In genomic region chr3:49140080-49140479, GRCh38 we compare ENCODE assay signal across 28 cellular contexts. TPM values are rescaled to one million over a fixed set of nuclear protein-coding genes. Genes with fewer than 3 reads are reported as not detected.
"Had no signal": no experiment of that assay in that cellular context is flagged by ENCODE, and none has a peak within 500 bp of the region (broad histone marks: within the 10 kb centered on the region; RNA-seq: fewer than 3 reads in every experiment).

No MANE protein-coding gene starts in this region.

- H3K27me3 ChIP-seq: heart right ventricle, hepatocyte, ovary, sigmoid colon, testis, upper lobe of right lung, uterus had no signal

- H2AFZ ChIP-seq: hepatocyte had no signal

- H3K27ac ChIP-seq: heart right ventricle, hepatocyte, left ventricle myocardium inferior, ovary, prostate gland, sigmoid colon, stomach, testis, tibial artery, upper lobe of right lung, uterus had no signal

- H3K4me3 Mint-ChIP-seq: memory B cell; naive thymus-derived CD4-positive, alpha-beta T cell; natural killer cell treated with Interleukin-12 subunit alpha and Interleukin-12 subunit beta and Interleukin-15 and Interleukin-18, amount 100 ng/mL, for 72 hours; neural crest cell; stimulated activated naive B cell treated with anti-CD40 and anti-IgM and Interleukin-4, amounts not matched to agents 10 μg/mL and 1 μg/mL and 100 μg/mL, for 72 hours had no signal

- H3K36me3 Mint-ChIP-seq: natural killer cell treated with Interleukin-12 subunit alpha and Interleukin-12 subunit beta and Interleukin-15 and Interleukin-18, amount 100 ng/mL, for 72 hours had no signal

- H3K36me3 ChIP-seq: heart right ventricle, left ventricle myocardium inferior, ovary, prostate gland, sigmoid colon, stomach, tibial artery, upper lobe of right lung, uterus had no signal

- H3K4me2 ChIP-seq: hepatocyte had no signal

- DNase-seq: heart right ventricle; islet precursor cell; left ventricle myocardium inferior; midbrain; mucosa of descending colon; naive thymus-derived CD4-positive, alpha-beta T cell; ovary; retina; sigmoid colon; stimulated activated CD4-positive, alpha-beta T cell treated with anti-CD3 and anti-CD28 coated beads, Interleukin-12 subunit alpha, Interleukin-12 subunit beta, amount 100 ng/mL, for 4 hours; stimulated activated CD4-positive, alpha-beta T cell treated with anti-CD3 and anti-CD28 coated beads, Interleukin-15, amount 100 ng/mL, for 24 hours; stimulated activated CD4-positive, alpha-beta T cell treated with anti-CD3 and anti-CD28 coated beads, Interleukin-2, amount 100 ng/mL, for 24 hours; stimulated activated CD4-positive, alpha-beta T cell treated with anti-CD3 and anti-CD28 coated beads, Interleukin-4, amount 100 ng/mL, for 1 hour; stimulated activated naive B cell treated with anti-CD40 and anti-IgM and Interleukin-4, amounts not matched to agents 10 μg/mL and 1 μg/mL and 100 μg/mL, for 72 hours; stimulated activated naive CD8-positive, alpha-beta T cell treated with anti-CD3 and anti-CD28 coated beads, Interleukin-15, Interleukin-2, amounts not matched to agents 100 U/mL and 50 U/mL, for 24 hours; stomach; testis; tibial artery; trophoblast cell; upper lobe of right lung; uterus had no signal

- H3K79me2 ChIP-seq: hepatocyte had no signal

- H3K9me3 Mint-ChIP-seq: natural killer cell treated with Interleukin-12 subunit alpha and Interleukin-12 subunit beta and Interleukin-15 and Interleukin-18, amount 100 ng/mL, for 72 hours had no signal

- ATAC-seq: heart right ventricle; mucosa of descending colon; naive thymus-derived CD4-positive, alpha-beta T cell; right cardiac atrium; stimulated activated naive B cell treated with anti-CD40 and anti-IgM and Interleukin-4, amounts not matched to agents 10 μg/mL and 1 μg/mL and 100 μg/mL, for 72 hours; stimulated activated naive CD8-positive, alpha-beta T cell treated with anti-CD3 and anti-CD28 coated beads, Interleukin-15, Interleukin-2, amounts not matched to agents 100 U/mL and 50 U/mL, for 24 hours; upper lobe of right lung had no signal

- H3K27ac Mint-ChIP-seq: memory B cell; naive thymus-derived CD4-positive, alpha-beta T cell; natural killer cell treated with Interleukin-12 subunit alpha and Interleukin-12 subunit beta and Interleukin-15 and Interleukin-18, amount 100 ng/mL, for 72 hours; stimulated activated naive B cell treated with anti-CD40 and anti-IgM and Interleukin-4, amounts not matched to agents 10 μg/mL and 1 μg/mL and 100 μg/mL, for 72 hours had no signal

- H3K4me3 ChIP-seq: heart right ventricle, hepatocyte, left ventricle myocardium inferior, lung, mucosa of descending colon, ovary, prostate gland, sigmoid colon, stomach, testis, tibial artery, upper lobe of right lung, uterus had no signal

- H3K4me1 ChIP-seq: heart right ventricle, left ventricle myocardium inferior, prostate gland, sigmoid colon, stomach, upper lobe of right lung, uterus had no signal

- H3K4me1 Mint-ChIP-seq: memory B cell; stimulated activated naive B cell treated with anti-CD40 and anti-IgM and Interleukin-4, amounts not matched to agents 10 μg/mL and 1 μg/mL and 100 μg/mL, for 72 hours had no signal

- H3K9me3 ChIP-seq: heart right ventricle, mucosa of descending colon, ovary, prostate gland, sigmoid colon, testis, tibial artery, upper lobe of right lung, uterus had no signal

RNA-seq across cellular contexts. Expression of gene LAMB2, which starts 7.2 kb away (rescaled TPM):
- total RNA-seq: natural killer cell treated with Interleukin-12 subunit alpha and Interleukin-12 subunit beta and Interleukin-15 and Interleukin-18, amount 100 ng/mL, for 72 hours had no signal
- polyA plus RNA-seq: naive thymus-derived CD4-positive, alpha-beta T cell had no signal
